In genomic region chr13:41599619-41600018, GRCh38 we compare ENCODE assay signal across 18 cellular contexts.
A peak's percentile ranks its signal among the peaks of the same experiment; 100 is the strongest.
DNase-seq lines count a peak whose midpoint lies in the region; ATAC-seq and TF ChIP-seq lines count a peak whose summit lies in the region.
"Had no signal": no experiment of that assay in that cellular context is flagged by ENCODE, and none has a peak within 500 bp of the region (broad histone marks: within the 10 kb centered on the region; RNA-seq: fewer than 3 reads in every experiment).

No MANE protein-coding gene starts in this region.

- no peak overlapping the region for H3K4me3 ChIP-seq in CD4-positive, alpha-beta memory T cell (ENCODE audit: low read length in 2 of 2)
- no peak overlapping the region for H3K4me3 ChIP-seq in coronary artery
- H3K4me3 ChIP-seq: A549, GM23338 had no signal

- peaks cover 0 to 2% (median 0%) of the 10 kb centered on the region in 8 donors for H3K9me3 Mint-ChIP-seq in CD4-positive, alpha-beta memory T cell
- peaks cover 5% of the 10 kb centered on the region for H3K9me3 Mint-ChIP-seq in chondrocyte (ENCODE audit: low read depth)
- no peaks in the 10 kb centered on the region for H3K9me3 Mint-ChIP-seq in stimulated activated effector memory CD8-positive, alpha-beta T cell treated with anti-CD3 and anti-CD28 coated beads, Interleukin-12 subunit alpha, Interleukin-12 subunit beta, amount 100 ng/mL, for 72 hours
- H3K9me3 Mint-ChIP-seq: CD8-positive, alpha-beta memory T cell; GM23338; H9 had no signal

- H3K4me1 Mint-ChIP-seq in CD4-positive, alpha-beta memory T cell, result peaks cover 8 to 15% (median 10%) of the 10 kb centered on the region in 4 donors
- peaks cover 34% of the 10 kb centered on the region for H3K4me1 Mint-ChIP-seq in chondrocyte (ENCODE audit: low read depth)
- H3K4me1 Mint-ChIP-seq in stimulated activated effector memory CD8-positive, alpha-beta T cell treated with anti-CD3 and anti-CD28 coated beads, Interleukin-12 subunit alpha, Interleukin-12 subunit beta, amount 100 ng/mL, for 72 hours, result peaks cover 22% of the 10 kb centered on the region
- H3K4me1 Mint-ChIP-seq: GM23338, H9 had no signal

- no peaks in the 10 kb centered on the region for H3K27me3 Mint-ChIP-seq in CD4-positive, alpha-beta memory T cell
- H3K27me3 Mint-ChIP-seq in chondrocyte (ENCODE audit: low read depth), result no peaks in the 10 kb centered on the region
- H3K27me3 Mint-ChIP-seq: CD8-positive, alpha-beta memory T cell had no signal

- POLR2A ChIA-PET in CD4-positive, alpha-beta memory T cell (lab: Charles Lee; ENCODE audit: partially characterized antibody), result no interaction called here

- H3K9me3 ChIP-seq in CD4-positive, alpha-beta memory T cell (ENCODE audit: control insufficient read depth in 1 of 2, low read length in 2 of 2), result no peaks in the 10 kb centered on the region
- H3K9me3 ChIP-seq: A549 had no signal

- ATAC-seq in stimulated activated effector memory CD8-positive, alpha-beta T cell treated with anti-CD3 and anti-CD28 coated beads, Interleukin-12 subunit alpha, Interleukin-12 subunit beta, amount 100 ng/mL, for 72 hours, result no peak
- ATAC-seq: A549, GM23338, HCT116 had no signal

- H3K4me3 Mint-ChIP-seq in CD4-positive, alpha-beta memory T cell, result no peak overlapping the region
- H3K4me3 Mint-ChIP-seq in chondrocyte (ENCODE audit: unreplicated experiment), result no peak overlapping the region
- no peak overlapping the region for H3K4me3 Mint-ChIP-seq in stimulated activated effector memory CD8-positive, alpha-beta T cell treated with anti-CD3 and anti-CD28 coated beads, Interleukin-12 subunit alpha, Interleukin-12 subunit beta, amount 100 ng/mL, for 72 hours
- H3K4me3 Mint-ChIP-seq: CD8-positive, alpha-beta memory T cell; GM23338; H9 had no signal

- H3K27me3 ChIP-seq in CD4-positive, alpha-beta memory T cell (ENCODE audit: insufficient read depth, low read length), result no peaks in the 10 kb centered on the region

- peak overlapping the region in 4 of 7 donors; percentile 24 to 73 (median 43) for H3K27ac Mint-ChIP-seq in CD4-positive, alpha-beta memory T cell
- H3K27ac Mint-ChIP-seq in chondrocyte (ENCODE audit: unreplicated experiment), result peak overlapping the region; percentile 43
- H3K27ac Mint-ChIP-seq in stimulated activated effector memory CD8-positive, alpha-beta T cell treated with anti-CD3 and anti-CD28 coated beads, Interleukin-12 subunit alpha, Interleukin-12 subunit beta, amount 100 ng/mL, for 72 hours, result peak overlapping the region; percentile 6
- H3K27ac Mint-ChIP-seq: GM23338, H9 had no signal

- TF ChIP-seq CTCF in chondrocyte (IDR thresholded peaks at IDR 0.05), result no peak
- no peak for TF ChIP-seq CTCF in coronary artery (IDR thresholded peaks at IDR 0.05)

- H3K36me3 Mint-ChIP-seq in CD4-positive, alpha-beta memory T cell, result peaks cover 15 to 42% of the 10 kb centered on the region in 2 donors
- peaks cover 11% of the 10 kb centered on the region for H3K36me3 Mint-ChIP-seq in chondrocyte (ENCODE audit: low read depth)
- H3K36me3 Mint-ChIP-seq in stimulated activated effector memory CD8-positive, alpha-beta T cell treated with anti-CD3 and anti-CD28 coated beads, Interleukin-12 subunit alpha, Interleukin-12 subunit beta, amount 100 ng/mL, for 72 hours, result peaks cover 14% of the 10 kb centered on the region

- CTCF ChIA-PET in CD4-positive, alpha-beta memory T cell (lab: Charles Lee; ENCODE audit: partially characterized antibody), result no interaction called here

- H3K36me3 ChIP-seq in CD4-positive, alpha-beta memory T cell (ENCODE audit: insufficient read depth, low read length), result no peaks in the 10 kb centered on the region

- intact Hi-C loops in CD4-positive, alpha-beta memory T cell (cut with micrococcal nuclease), result no loop called here

- H3K27ac ChIP-seq in CD4-positive, alpha-beta memory T cell (ENCODE audit: low read depth, low read length), result no peak overlapping the region
- H3K27ac ChIP-seq in coronary artery, result no peak overlapping the region
- H3K27ac ChIP-seq: A549 had no signal

- no peak for DNase-seq in CD4-positive, alpha-beta memory T cell
- DNase-seq in NCI-H446 treated with DMSO at 0.1 percent for 48 hours (lab: John Stamatoyannopoulos, UW), result peak; percentile 0
- DNase-seq in chondrocyte (ENCODE audit: low spot score), result no peak
- no peak for DNase-seq in stimulated activated effector memory CD8-positive, alpha-beta T cell treated with anti-CD3 and anti-CD28 coated beads, Interleukin-12 subunit alpha, Interleukin-12 subunit beta, amount 100 ng/mL, for 72 hours (ENCODE audit: low spot score in 2 of 2)
- no peak for DNase-seq in coronary artery (ENCODE audit: low spot score)
- no peak for DNase-seq in NCI-H345 treated with DMSO at 0.1 percent for 48 hours (lab: John Stamatoyannopoulos, UW; ENCODE audit: unreplicated experiment)
- no peak for DNase-seq in DMS153 treated with DMSO at 0.1 percent for 48 hours (lab: John Stamatoyannopoulos, UW; ENCODE audit: unreplicated experiment)
- no peak for DNase-seq in AG08395 (ENCODE audit: low spot score)
- DNase-seq: 8988T; ACHN; C1 segment of cervical spinal cord; Calu3; CD8-positive, alpha-beta memory T cell; DND-41; H9 had no signal

- peaks cover 11% of the 10 kb centered on the region for H3K4me1 ChIP-seq in CD4-positive, alpha-beta memory T cell (ENCODE audit: insufficient read depth, low read length)
